23 cellular contexts compared by ENCODE assay signal in genomic region chr10:31730776-31731175, GRCh38.
"Had no signal": no experiment of that assay in that cellular context is flagged by ENCODE, and none has a peak within 500 bp of the region (broad histone marks: within the 10 kb centered on the region; RNA-seq: fewer than 3 reads in every experiment).

No MANE protein-coding gene starts in this region.

- H3K36me3 ChIP-seq: MG63 had no signal

- H3K27ac ChIP-seq: RWPE1 had no signal

- H3K4me3 ChIP-seq: MG63 had no signal

- H3K9me3 ChIP-seq: SK-N-SH had no signal

- DNase-seq: IMR-90; Karpas-422; KG1; MG63; NCI-H1092 treated with DMSO at 0.1 percent for 48 hours; NCI-H1417; NCI-H1436 treated with DMSO at 0.1 percent for 48 hours; NCI-H1694; NCI-H187 treated with DMSO at 0.1 percent for 48 hours; NCI-H2029 treated with DMSO at 0.1 percent for 48 hours; NCI-H2171 treated with DMSO at 0.1 percent for 48 hours; NCI-H345; NCI-H446 treated with DMSO at 0.1 percent for 48 hours; NCI-H510A treated with DMSO at 0.1 percent for 48 hours; NCI-H526; NCI-H748 treated with DMSO at 0.1 percent for 48 hours; NK-92 treated with Interleukin-12 subunit alpha and Interleukin-12 subunit beta, amount 100 ng/mL, for 24 hours; PC-3; SHP77; SK-N-SH; SW 1271; T-cell had no signal

- H3K27me3 ChIP-seq: MG63 had no signal
